ENCODE assay signal across 8 cellular contexts in genomic region chr5:133968057-133968993, GRCh38. TPM values are rescaled to one million over a fixed set of nuclear protein-coding genes. Genes with fewer than 3 reads are reported as not detected.
DNase-seq lines count a peak whose midpoint lies in the region; ATAC-seq and TF ChIP-seq lines count a peak whose summit lies in the region.

C5orf15 (minus strand) TSS chr5:133968625; CDS start chr5:133968584, 41 bp downstream.

- ATAC-seq in GM21529 (IDR thresholded peaks at IDR 0.05; ENCODE audit: unreplicated experiment) = peak; percentile 96

- H3K4me3 ChIP-seq in epithelial cell of esophagus (ENCODE audit: low read length) (peak within 1 kb of the TSS; percentile 97), mononuclear cell (ENCODE audit: low read length) (peak within 1 kb of the TSS; percentile 87)

- H3K27me3 Mint-ChIP-seq in IgD-negative memory B cell = no peaks in the 10 kb centered on the region

- peaks cover 24% of the 10 kb centered on the region for H3K4me1 ChIP-seq in mononuclear cell (ENCODE audit: insufficient read depth, low read length)

- peak; percentile 99 for DNase-seq in DMS114 treated with DMSO at 0.1 percent for 48 hours (lab: John Stamatoyannopoulos, UW; ENCODE audit: unreplicated experiment)
- peak; percentile 34 for DNase-seq in OCI-M2 (lab: John Stamatoyannopoulos, UW; ENCODE audit: unreplicated experiment)
- peak; percentile 77 for DNase-seq in activated T-cell treated with anti-CD3 and anti-CD28 coated beads for 4 hours
- peak; percentile 98 for DNase-seq in epithelial cell of esophagus (ENCODE audit: low read depth)
- DNase-seq in stimulated activated CD8-positive, alpha-beta memory T cell treated with anti-CD3 and anti-CD28 coated beads, Interleukin-4, amount 100 ng/mL, for 1 hour (ENCODE audit: low read depth in 2 of 2, low spot score in 1 of 2) = peak; percentile 75 to 78

- H3K4me3 Mint-ChIP-seq in IgD-negative memory B cell = peak within 1 kb of the TSS; percentile 93 to 100 (median 95)

- H3K4me1 Mint-ChIP-seq in IgD-negative memory B cell = peaks cover 32 to 41% (median 33%) of the 10 kb centered on the region in 3 donors

- no peaks in the 10 kb centered on the region for H3K9me3 ChIP-seq in mononuclear cell (ENCODE audit: low read depth, low read length)

- no peaks in the 10 kb centered on the region for H3K9me3 Mint-ChIP-seq in IgD-negative memory B cell

- H3K27ac Mint-ChIP-seq in IgD-negative memory B cell = peak within 1 kb of the TSS; percentile 92 to 99 (median 96)

- no peaks in the 10 kb centered on the region for H3K27me3 ChIP-seq in mononuclear cell (ENCODE audit: insufficient read depth, low read length)

- peak; percentile 41 for TF ChIP-seq CTCF in epithelial cell of esophagus (IDR thresholded peaks at IDR 0.05; ENCODE audit: insufficient read depth, low read depth, low read length, missing control alignments)

- peaks cover 7% of the 10 kb centered on the region for H3K36me3 Mint-ChIP-seq in IgD-negative memory B cell

RNA-seq across cellular contexts. Expression of gene C5orf15, which starts in this region (rescaled TPM):
- polyA plus RNA-seq in IgD-negative memory B cell = 25.5 TPM
- total RNA-seq in mononuclear cell = 26.6 TPM

Comparison
In these comparisons a context has a peak if more than half of its experiments do, and no peak if none do; other contexts are left out.
1. Peak in every context shown above with its lines: DNase-seq, ATAC-seq and H3K4me3 ChIP-seq.
2. DNase-seq: peak in every context shown above with its lines; median percentile 99 in DMS114 treated with DMSO at 0.1 percent for 48 hours; 98 in epithelial cell of esophagus; 77 in activated T-cell treated with anti-CD3 and anti-CD28 coated beads for 4 hours; 76 in stimulated activated CD8-positive, alpha-beta memory T cell treated with anti-CD3 and anti-CD28 coated beads, Interleukin-4, amount 100 ng/mL, for 1 hour; 34 in OCI-M2.